Comparison of ENCODE assay signal across 10 cellular contexts in the genomic region with DNA sequence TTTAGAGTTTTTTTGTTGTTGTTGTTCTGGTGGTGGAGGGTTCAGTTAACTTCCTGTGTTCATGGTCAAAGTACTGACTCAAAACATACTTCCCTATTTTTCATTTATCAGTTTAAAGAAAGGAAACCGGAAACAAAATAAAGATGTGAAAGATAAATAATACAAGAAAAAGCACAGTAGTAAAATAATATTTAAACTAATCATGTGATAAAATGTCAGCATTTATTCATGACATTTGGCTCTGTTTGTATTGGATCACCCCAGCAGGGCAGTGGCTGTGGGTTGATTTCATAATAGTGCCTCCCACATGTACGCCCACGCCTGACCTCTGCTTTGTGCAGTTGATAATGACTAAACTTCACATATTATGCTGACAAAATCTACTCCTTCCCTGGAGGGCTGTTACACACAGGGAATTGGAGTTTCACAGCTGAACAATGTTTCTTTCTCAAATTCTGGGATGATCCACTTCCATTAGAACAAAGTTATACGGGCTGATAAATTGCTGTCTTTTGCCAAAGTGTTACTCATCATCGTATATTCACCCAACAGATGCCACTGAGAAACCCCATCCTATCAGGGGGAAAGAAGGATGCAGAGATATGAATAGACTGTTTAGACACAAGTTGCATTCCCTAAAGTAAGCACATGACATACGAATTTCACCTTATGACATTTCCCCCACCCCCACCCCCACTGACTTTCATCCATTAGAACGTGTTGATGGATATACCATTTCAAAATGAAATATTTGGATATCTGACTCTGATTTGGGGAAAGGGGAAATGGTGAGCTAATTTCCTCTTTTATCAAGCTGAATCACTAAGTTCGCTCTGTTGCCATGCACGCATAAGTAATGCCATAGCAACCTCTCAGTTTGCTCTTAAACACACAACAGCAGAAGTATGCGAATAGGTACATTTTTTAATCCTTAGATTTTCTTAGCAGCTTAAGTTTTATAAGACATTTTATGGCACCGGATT. TPM values are rescaled to one million over a fixed set of nuclear protein-coding genes. Genes with fewer than 3 reads are reported as not detected.
DNase-seq lines count a peak whose midpoint lies in the region; ATAC-seq, FAIRE-seq and TF ChIP-seq lines count a peak whose summit lies in the region.
"Had no signal": no experiment of that assay in that cellular context is flagged by ENCODE, and none has a peak within 500 bp of the region (broad histone marks: within the 10 kb centered on the region; RNA-seq: fewer than 3 reads in every experiment).

No MANE protein-coding gene starts in this region.

- CTCF ChIA-PET in RWPE1 (lab: Yijun Ruan, JAX), result interaction anchor here (0.7 kb wide), 1 partner anchor 1231 kb away, joined by 3 read pairs; no protein-coding TSS in a partner anchor

- no peaks in the 10 kb centered on the region for H3K9me3 ChIP-seq in skeletal muscle tissue (ENCODE audit: control insufficient read depth in 3 of 3, low read length in 3 of 3)

- H3K36me3 ChIP-seq in skeletal muscle tissue (ENCODE audit: control insufficient read depth in 3 of 3, insufficient read depth in 3 of 3, low read length in 3 of 3), result no peaks in the 10 kb centered on the region

- TF ChIP-seq CTCF in RWPE1 (conservative IDR thresholded peaks at IDR 0.05; ENCODE audit: low read depth), result no peak

- no peaks in the 10 kb centered on the region for H3K27me3 ChIP-seq in skeletal muscle tissue (ENCODE audit: control insufficient read depth in 3 of 3, insufficient read depth in 3 of 3, low read length in 3 of 3)

- intact Hi-C loops in Right ventricle myocardium inferior (cut with DNase I) (no loop called here), cardiac septum (cut with DNase I) (no loop called here)

- no peak for FAIRE-seq in frontal cortex (lab: Jason Lieb, UNC)
- FAIRE-seq: G401.6 had no signal

- DNase-seq in Right ventricle myocardium inferior (ENCODE audit: missing footprints) (peak; percentile 71), cardiac septum (ENCODE audit: low spot score) (no peak), RWPE1 (ENCODE audit: low spot score) (peak; percentile 36), germinal center (ENCODE audit: low spot score) (peak; percentile 17), OCI-M2 (lab: John Stamatoyannopoulos, UW; ENCODE audit: unreplicated experiment) (no peak), frontal cortex (ENCODE audit: low spot score in 2 of 2) (no peak)

- POLR2A ChIA-PET in RWPE1 (lab: Yijun Ruan, JAX; ENCODE audit: low non-redundant PET), result no interaction called here

- H3K27ac ChIP-seq in RWPE1 (no peak overlapping the region), skeletal muscle tissue (ENCODE audit: low read depth, low read length) (peak overlapping the region; percentile 72)

- H3K4me3 ChIP-seq in skeletal muscle tissue (ENCODE audit: low read length in 3 of 3), result peak overlapping the region in 1 of 3 donors; percentile 7

- H3K9ac ChIP-seq in skeletal muscle tissue (ENCODE audit: low read depth in 1 of 3, low read length in 3 of 3), result no peak overlapping the region

- peaks cover 0 to 7% (median 0%) of the 10 kb centered on the region in 3 donors for H3K4me1 ChIP-seq in skeletal muscle tissue (ENCODE audit: control insufficient read depth in 3 of 3, insufficient read depth in 3 of 3, low read length in 3 of 3)

- ATAC-seq in Right ventricle myocardium inferior (peak; percentile 91), HG03060 (IDR thresholded peaks at IDR 0.05; ENCODE audit: low read depth, unreplicated experiment) (peak; percentile 76)

RNA-seq across cellular contexts. Expression of gene AMELX, which starts 48.4 kb away (rescaled TPM):
- not detected for total RNA-seq in Right ventricle myocardium inferior
- not detected for total RNA-seq in cardiac septum
- not detected for total RNA-seq in skeletal muscle tissue
- total RNA-seq in frontal cortex, result not detected
- total RNA-seq: temporal lobe had no signal

Comparison
In these comparisons a context has a peak if more than half of its experiments do, and no peak if none do; other contexts are left out.
1. DNase-seq: peak in Right ventricle myocardium inferior (single experiment), RWPE1 (single experiment) and germinal center (single experiment); none in cardiac septum (single experiment), OCI-M2 (single experiment) and frontal cortex (0 of 2).